8 cellular contexts compared by ENCODE assay signal in genomic region chr10:75400769-75401568, GRCh38. TPM values are rescaled to one million over a fixed set of nuclear protein-coding genes. Genes with fewer than 3 reads are reported as not detected.
A peak's percentile ranks its signal among the peaks of the same experiment; 100 is the strongest.
DNase-seq lines count a peak whose midpoint lies in the region; ATAC-seq and TF ChIP-seq lines count a peak whose summit lies in the region.

No MANE protein-coding gene starts in this region.

- H3K36me3 ChIP-seq in HUES64 (ENCODE audit: insufficient read depth, low read length): no peaks in the 10 kb centered on the region
- no peaks in the 10 kb centered on the region for H3K36me3 ChIP-seq in ovary

- H3K9ac ChIP-seq in HUES64 (ENCODE audit: low read depth, low read length): peak overlapping the region; percentile 21; the same call in 1 of the 2 replicates

- DNase-seq in COLO829 (ENCODE audit: low spot score): peak; percentile 21
- DNase-seq in activated CD8-positive, alpha-beta memory T cell treated with anti-CD3 and anti-CD28 coated beads, Interleukin-2, amount 10 ng/mL, durations not matched to agents 7 days and 5 days: no peak
- DNase-seq in glomerular visceral epithelial cell (ENCODE audit: extremely low spot score): peak; percentile 75
- DNase-seq in ovary: peak; percentile 51 to 77 (median 69)
- no peak for DNase-seq in iPS-NIHi7 (ENCODE audit: extremely low spot score)
- DNase-seq in stimulated activated CD4-positive, alpha-beta T cell treated with anti-CD3 and anti-CD28 coated beads, Interleukin-4, amount 100 ng/mL, for 24 hours: no peak

- no peaks in the 10 kb centered on the region for H3K9me3 ChIP-seq in HUES64 (ENCODE audit: insufficient read depth, low read depth, low read length)
- H3K9me3 ChIP-seq in ovary: no peaks in the 10 kb centered on the region

- WGBS in HUES64: 1% methylated on average over 67 of the region's 68 CpGs
- 0% methylated on average over 44 to 68 of the region's 68 CpGs for WGBS in ovary, 3 donors

- H3K27me3 Mint-ChIP-seq in activated CD8-positive, alpha-beta memory T cell treated with anti-CD3 and anti-CD28 coated beads, Interleukin-2, amount 10 ng/mL, durations not matched to agents 7 days and 5 days: peaks cover 71% of the 10 kb centered on the region

- no peak for TF ChIP-seq EP300 in ovary (IDR thresholded peaks at IDR 0.05)

- H3K4me3 ChIP-seq in HUES64 (ENCODE audit: low read length): peak overlapping the region; percentile 70
- H3K4me3 ChIP-seq in ovary: peak overlapping the region; percentile 93

- TF ChIP-seq CTCF in ovary (IDR thresholded peaks at IDR 0.05): no peak

- peak; percentile 28 for ATAC-seq in GM19351 (IDR thresholded peaks at IDR 0.05; ENCODE audit: unreplicated experiment)
- peak; percentile 44 for ATAC-seq in activated CD8-positive, alpha-beta memory T cell treated with anti-CD3 and anti-CD28 coated beads, Interleukin-2, amount 10 ng/mL, durations not matched to agents 7 days and 5 days

- H3K27me3 ChIP-seq in HUES64 (ENCODE audit: insufficient read depth, low read length) (peaks cover 97% of the 10 kb centered on the region), ovary (no peaks in the 10 kb centered on the region)

- CTCF ChIA-PET in activated CD8-positive, alpha-beta memory T cell treated with anti-CD3 and anti-CD28 coated beads, Interleukin-2, amount 10 ng/mL, durations not matched to agents 7 days and 5 days (lab: Charles Lee): interaction anchor here (0.5 to 1.8 kb wide), 3 partner anchors 10 to 1047 kb away, joined by 3 to 7 read pairs (median 3); no protein-coding TSS in a partner anchor

- intact Hi-C loops in ovary (cut with DNase I): loop anchor here (5.0 to 10.0 kb wide), 9 partner anchors 254 to 1614 kb away; no protein-coding TSS in a partner anchor

- H3K27ac Mint-ChIP-seq in activated CD8-positive, alpha-beta memory T cell treated with anti-CD3 and anti-CD28 coated beads, Interleukin-2, amount 10 ng/mL, durations not matched to agents 7 days and 5 days: no peak overlapping the region

- no peaks in the 10 kb centered on the region for H3K9me3 Mint-ChIP-seq in activated CD8-positive, alpha-beta memory T cell treated with anti-CD3 and anti-CD28 coated beads, Interleukin-2, amount 10 ng/mL, durations not matched to agents 7 days and 5 days (ENCODE audit: low read depth)

- H3K27ac ChIP-seq in HUES64 (ENCODE audit: low read depth, low read length) (no peak overlapping the region), ovary (peak overlapping the region; percentile 98)

- peak overlapping the region; percentile 66 for H3K4me3 Mint-ChIP-seq in activated CD8-positive, alpha-beta memory T cell treated with anti-CD3 and anti-CD28 coated beads, Interleukin-2, amount 10 ng/mL, durations not matched to agents 7 days and 5 days

- peaks cover 20% of the 10 kb centered on the region for H3K4me1 ChIP-seq in HUES64 (ENCODE audit: insufficient read depth, low read length)
- peaks cover 4% of the 10 kb centered on the region for H3K4me1 ChIP-seq in ovary (ENCODE audit: insufficient read depth)

- no peak for TF ChIP-seq POLR2A in ovary (IDR thresholded peaks at IDR 0.05)

- no peaks in the 10 kb centered on the region for H3K36me3 Mint-ChIP-seq in activated CD8-positive, alpha-beta memory T cell treated with anti-CD3 and anti-CD28 coated beads, Interleukin-2, amount 10 ng/mL, durations not matched to agents 7 days and 5 days

- peaks cover 25% of the 10 kb centered on the region for H3K4me1 Mint-ChIP-seq in activated CD8-positive, alpha-beta memory T cell treated with anti-CD3 and anti-CD28 coated beads, Interleukin-2, amount 10 ng/mL, durations not matched to agents 7 days and 5 days

RNA-seq across cellular contexts. Expression of gene ZNF503, which starts 0.6 kb away (rescaled TPM):
- 7.1 TPM for polyA plus RNA-seq in HUES64 (2013, experiment 1 of 2)
- polyA plus RNA-seq in HUES64 (2013, experiment 2 of 2): 13.3 TPM
- total RNA-seq in activated CD8-positive, alpha-beta memory T cell treated with anti-CD3 and anti-CD28 coated beads, Interleukin-2, amount 10 ng/mL, durations not matched to agents 7 days and 5 days: under 1 TPM; 0.35 to 0.80 TPM
- 100 to 1,000 TPM in 3 of 7 donors, 10 to 100 TPM in 4; 33.4 to 221 (median 82.2) TPM for total RNA-seq in ovary
- polyA plus RNA-seq in ovary: 10 to 100 TPM; 21.1 to 86.1 TPM

RNA-seq across cellular contexts. Expression of gene LRMDA, which starts 30.5 kb away (rescaled TPM):
- polyA plus RNA-seq in HUES64 (2013, experiment 1 of 2): 0.55 TPM
- polyA plus RNA-seq in HUES64 (2013, experiment 2 of 2): 1.3 TPM
- not detected for total RNA-seq in activated CD8-positive, alpha-beta memory T cell treated with anti-CD3 and anti-CD28 coated beads, Interleukin-2, amount 10 ng/mL, durations not matched to agents 7 days and 5 days
- 10 to 100 TPM; 14.8 to 30.7 (median 22.9) TPM for total RNA-seq in ovary
- polyA plus RNA-seq in ovary: 10 to 100 TPM; 20.6 to 25.9 TPM

Comparison
In these comparisons a context has a peak if more than half of its experiments do, and no peak if none do; other contexts are left out.
1. DNase-seq: peak in COLO829 (single experiment), glomerular visceral epithelial cell (single experiment) and ovary (5 of 5); none in activated CD8-positive, alpha-beta memory T cell treated with anti-CD3 and anti-CD28 coated beads, Interleukin-2, amount 10 ng/mL, durations not matched to agents 7 days and 5 days (single experiment), iPS-NIHi7 (single experiment) and stimulated activated CD4-positive, alpha-beta T cell treated with anti-CD3 and anti-CD28 coated beads, Interleukin-4, amount 100 ng/mL, for 24 hours (single experiment).
2. RNA of gene ZNF503, which starts 0.6 kb away (total RNA-seq): 33.4 to 221 TPM in ovary; 0.35 to 0.80 TPM in activated CD8-positive, alpha-beta memory T cell treated with anti-CD3 and anti-CD28 coated beads, Interleukin-2, amount 10 ng/mL, durations not matched to agents 7 days and 5 days; every median in the first group is over 10 times any median in the second.
3. RNA of gene LRMDA, which starts 30.5 kb away (total RNA-seq): 14.8 to 30.7 TPM in ovary; not detected in activated CD8-positive, alpha-beta memory T cell treated with anti-CD3 and anti-CD28 coated beads, Interleukin-2, amount 10 ng/mL, durations not matched to agents 7 days and 5 days; every median in the first group is over 10 times any median in the second.